ENCODE assay signal across 23 cellular contexts in genomic region chr6:126252154-126252553, GRCh38.
DNase-seq lines count a peak whose midpoint lies in the region; ATAC-seq, FAIRE-seq and TF ChIP-seq lines count a peak whose summit lies in the region.
"Had no signal": no experiment of that assay in that cellular context is flagged by ENCODE, and none has a peak within 500 bp of the region (broad histone marks: within the 10 kb centered on the region; RNA-seq: fewer than 3 reads in every experiment).

No MANE protein-coding gene starts in this region.

- H3K9me3 ChIP-seq in GM12878 (replicated peaks; ENCODE audit: control insufficient read depth, insufficient read depth, low read length) = no peaks in the 10 kb centered on the region
- H3K9me3 ChIP-seq: thyroid gland had no signal

- H3K36me3 Mint-ChIP-seq in stimulated activated effector memory CD8-positive, alpha-beta T cell treated with anti-CD3 and anti-CD28 coated beads, Interleukin-12 subunit alpha, Interleukin-12 subunit beta, amount 100 ng/mL, for 72 hours = no peaks in the 10 kb centered on the region
- H3K36me3 Mint-ChIP-seq in activated T-cell treated with anti-CD3 and anti-CD28 coated beads, Interleukin-2, amount 50 U/mL, for 72 hours (ENCODE audit: insufficient read depth in 2 of 2) = no peaks in the 10 kb centered on the region

- H3K27me3 Mint-ChIP-seq in activated T-cell treated with anti-CD3 and anti-CD28 coated beads, Interleukin-2, amount 50 U/mL, for 72 hours (ENCODE audit: low read depth) = no peaks in the 10 kb centered on the region
- H3K27me3 Mint-ChIP-seq: activated CD8-positive, alpha-beta T cell treated with anti-CD3 and anti-CD28 coated beads for 36 hours; activated naive CD8-positive, alpha-beta T cell had no signal

- H3K4me1 ChIP-seq in GM12878 (ENCODE audit: control insufficient read depth, insufficient read depth, low read length) = no peaks in the 10 kb centered on the region
- H3K4me1 ChIP-seq: thyroid gland had no signal

- H3K4me2 ChIP-seq in GM12878 (ENCODE audit: control insufficient read depth, insufficient read depth) = no peak overlapping the region
- H3K4me2 ChIP-seq: BLaER1 had no signal

- intact Hi-C loops in GM12878 (cut with micrococcal nuclease; ENCODE audit: unreplicated experiment) = no loop called here

- CTCF ChIA-PET in GM12878 (lab: Yijun Ruan, JAX) = interaction anchor here (0.9 kb wide), 1 partner anchor 60 kb away, joined by 4 read pairs; no protein-coding TSS in a partner anchor

- BruUV-seq in GM12878 (replicated peaks; lab: Mats Ljungman, UMichigan) = no TSS peak

- no peak overlapping the region for H3K27ac ChIP-seq in GM12878 (ENCODE audit: control insufficient read depth, insufficient read depth)
- H3K27ac ChIP-seq: BLaER1, thyroid gland had no signal

- H3K27me3 ChIP-seq in GM12878 (replicated peaks in 1 of 2; ENCODE audit: control insufficient read depth in 2 of 2, insufficient read depth in 2 of 2, low read length in 1 of 2) = no peaks in the 10 kb centered on the region
- H3K27me3 ChIP-seq: BLaER1, thyroid gland had no signal

- no peak overlapping the region for H2AFZ ChIP-seq in GM12878 (ENCODE audit: control insufficient read depth, low read depth, low read length)

- H4K20me1 ChIP-seq in GM12878 (ENCODE audit: control insufficient read depth, insufficient read depth) = no peaks in the 10 kb centered on the region
- H4K20me1 ChIP-seq: BLaER1 had no signal

- TF ChIP-seq RAD21 in GM12878 (IDR thresholded peaks at IDR 0.05; ENCODE audit: insufficient read depth, low read depth, low read length) = no peak

- no peak for TF ChIP-seq EP300 in GM12878 (IDR thresholded peaks at IDR 0.05; ENCODE audit: borderline replicate concordance in 1 of 2, control insufficient read depth in 1 of 2, low read depth in 2 of 2, low read length in 2 of 2)

- H3K4me3 ChIP-seq in LNCaP clone FGC (ENCODE audit: low read depth, low read length) (no peak overlapping the region), GM12878 (no peak overlapping the region)
- H3K4me3 ChIP-seq: BLaER1, thyroid gland had no signal

- POLR2A ChIA-PET in GM12878 (lab: Charles Lee) = interaction anchor here (0.6 kb wide), 1 partner anchor 921 kb away, joined by 3 read pairs; no protein-coding TSS in a partner anchor

- peak; percentile 0 for DNase-seq in SIG-M5 treated with dmso at 0.1 percent for 504 hours (lab: John Stamatoyannopoulos, UW; ENCODE audit: unreplicated experiment)
- no peak for DNase-seq in SIG-M5 (lab: John Stamatoyannopoulos, UW)
- no peak for DNase-seq in LNCaP clone FGC (ENCODE audit: low read depth)
- DNase-seq in GM12878 (ENCODE audit: low read depth, low spot score) = no peak
- no peak for DNase-seq in stimulated activated effector memory CD8-positive, alpha-beta T cell treated with anti-CD3 and anti-CD28 coated beads, Interleukin-12 subunit alpha, Interleukin-12 subunit beta, amount 100 ng/mL, for 72 hours (ENCODE audit: low spot score in 2 of 2)
- DNase-seq in NCI-H187 (lab: John Stamatoyannopoulos, UW) = no peak
- no peak for DNase-seq in activated T-cell treated with anti-CD3 and anti-CD28 coated beads, Interleukin-2, amount 50 U/mL, for 72 hours
- DNase-seq: activated CD8-positive, alpha-beta T cell treated with anti-CD3 and anti-CD28 coated beads for 36 hours; activated T-cell treated with anti-CD3 and anti-CD28 coated beads, Interleukin-2, amount 50 U/mL, for 48 hours; left cardiac atrium; NCI-H1436 treated with DMSO at 0.1 percent for 48 hours; NCI-H345; stimulated activated naive CD4-positive, alpha-beta T cell; thyroid gland had no signal

- in situ Hi-C loops in GM12878 (cut with MboI) = no loop called here

- 0 out of 2 replicates have a peak, but pooled peaks have one; percentile 15 for TF ChIP-seq CTCF in LNCaP clone FGC (IDR thresholded peaks at IDR 0.05; ENCODE audit: control insufficient read depth, extremely low read depth, insufficient read depth)
- TF ChIP-seq CTCF in GM12878 (IDR thresholded peaks at IDR 0.05 in 2 of 3, conservative IDR thresholded peaks at IDR 0.05 in 1 of 3; ENCODE audit: control insufficient read depth in 2 of 3, extremely low read depth in 1 of 3, insufficient read depth in 1 of 3, low read depth in 3 of 3, low read length in 3 of 3) = peak in 2 of 3 experiments; percentile 23 to 25; a peak in 1 of 6 replicates

- H3K9me3 Mint-ChIP-seq in stimulated activated effector memory CD8-positive, alpha-beta T cell treated with anti-CD3 and anti-CD28 coated beads, Interleukin-12 subunit alpha, Interleukin-12 subunit beta, amount 100 ng/mL, for 72 hours = no peaks in the 10 kb centered on the region
- H3K9me3 Mint-ChIP-seq in activated T-cell treated with anti-CD3 and anti-CD28 coated beads, Interleukin-2, amount 50 U/mL, for 72 hours = peaks cover 0 to 1% of the 10 kb centered on the region in 2 donors
- H3K9me3 Mint-ChIP-seq: activated CD8-positive, alpha-beta T cell treated with anti-CD3 and anti-CD28 coated beads for 36 hours had no signal

- no peak overlapping the region for H3K27ac Mint-ChIP-seq in stimulated activated effector memory CD8-positive, alpha-beta T cell treated with anti-CD3 and anti-CD28 coated beads, Interleukin-12 subunit alpha, Interleukin-12 subunit beta, amount 100 ng/mL, for 72 hours
- H3K27ac Mint-ChIP-seq in activated T-cell treated with anti-CD3 and anti-CD28 coated beads, Interleukin-2, amount 50 U/mL, for 72 hours = no peak overlapping the region
- H3K27ac Mint-ChIP-seq: activated CD8-positive, alpha-beta T cell treated with anti-CD3 and anti-CD28 coated beads for 36 hours; activated naive CD8-positive, alpha-beta T cell; mesothelial cell of epicardium had no signal

- H3K4me1 Mint-ChIP-seq in stimulated activated effector memory CD8-positive, alpha-beta T cell treated with anti-CD3 and anti-CD28 coated beads, Interleukin-12 subunit alpha, Interleukin-12 subunit beta, amount 100 ng/mL, for 72 hours = no peaks in the 10 kb centered on the region
- H3K4me1 Mint-ChIP-seq in activated T-cell treated with anti-CD3 and anti-CD28 coated beads, Interleukin-2, amount 50 U/mL, for 72 hours (ENCODE audit: low read depth) = no peaks in the 10 kb centered on the region

- no peaks in the 10 kb centered on the region for H3K36me3 ChIP-seq in GM12878 (ENCODE audit: control insufficient read depth in 2 of 2, insufficient read depth in 2 of 2, low read length in 1 of 2)
- H3K36me3 ChIP-seq: BLaER1, thyroid gland had no signal

- WGBS in GM12878 (ENCODE audit: insufficient coverage, insufficient replicate concordance, low lambda C conversion rate, missing lambda C conversion rate) = 100% methylated on average over 2 of the region's 2 CpGs

- H3K4me3 Mint-ChIP-seq in stimulated activated effector memory CD8-positive, alpha-beta T cell treated with anti-CD3 and anti-CD28 coated beads, Interleukin-12 subunit alpha, Interleukin-12 subunit beta, amount 100 ng/mL, for 72 hours = no peak overlapping the region
- no peak overlapping the region for H3K4me3 Mint-ChIP-seq in activated T-cell treated with anti-CD3 and anti-CD28 coated beads, Interleukin-2, amount 50 U/mL, for 72 hours
- H3K4me3 Mint-ChIP-seq: activated CD8-positive, alpha-beta T cell treated with anti-CD3 and anti-CD28 coated beads for 36 hours; activated naive CD8-positive, alpha-beta T cell; mesothelial cell of epicardium had no signal

- SMC1A ChIA-PET in GM12878 (lab: Charles Lee; ENCODE audit: uncharacterized antibody, unreplicated experiment) = interaction anchor here (2.4 kb wide), 1 partner anchor 14 kb away, joined by 6 read pairs; no protein-coding TSS in a partner anchor

- no peak for FAIRE-seq in GM12878 (lab: Jason Lieb, UNC)
- FAIRE-seq: A204.1, colon, D721Med, endothelial cell of umbilical vein, frontal cortex had no signal

- ATAC-seq in GM12878 (peak; percentile 57), HG02870 (IDR thresholded peaks at IDR 0.05; ENCODE audit: unreplicated experiment) (no peak)
- peak; percentile 24 for ATAC-seq in stimulated activated effector memory CD8-positive, alpha-beta T cell treated with anti-CD3 and anti-CD28 coated beads, Interleukin-12 subunit alpha, Interleukin-12 subunit beta, amount 100 ng/mL, for 72 hours
- ATAC-seq in activated T-cell treated with anti-CD3 and anti-CD28 coated beads, Interleukin-2, amount 50 U/mL, for 72 hours (replicated peaks in 1 of 2) = no peak
- ATAC-seq: activated CD8-positive, alpha-beta T cell treated with anti-CD3 and anti-CD28 coated beads for 36 hours; left cardiac atrium had no signal

- RAD21 ChIA-PET in GM12878 (lab: Charles Lee; ENCODE audit: unreplicated experiment) = no interaction called here

- H3K9ac ChIP-seq in GM12878 (ENCODE audit: control insufficient read depth, insufficient read depth, low read length) = no peak overlapping the region
- H3K9ac ChIP-seq: BLaER1 had no signal

- no peak for TF ChIP-seq POLR2A in GM12878 (IDR thresholded peaks at IDR 0.05; ENCODE audit: low read depth, low read length)

- H3K79me2 ChIP-seq in GM12878 (ENCODE audit: control insufficient read depth, insufficient read depth, low read length) = no peaks in the 10 kb centered on the region

TF ChIP-seq in GM12878, 131 proteins besides CTCF, POLR2A, EP300 and RAD21:
- TF ChIP-seq TBL1XR1 (IDR thresholded peaks at IDR 0.05; ENCODE audit: low read depth, low read length) (no peak), SMC3 (IDR thresholded peaks at IDR 0.05; ENCODE audit: borderline replicate concordance, low read length) (peak; percentile 20; the same call in 1 of the 2 replicates)

Comparison
In these comparisons a context has a peak if more than half of its experiments do, and no peak if none do; other contexts are left out.
1. ATAC-seq: peak in GM12878 (single experiment) and stimulated activated effector memory CD8-positive, alpha-beta T cell treated with anti-CD3 and anti-CD28 coated beads, Interleukin-12 subunit alpha, Interleukin-12 subunit beta, amount 100 ng/mL, for 72 hours (single experiment); none in activated T-cell treated with anti-CD3 and anti-CD28 coated beads, Interleukin-2, amount 50 U/mL, for 72 hours (0 of 2) and HG02870 (single experiment).